In the genomic region with DNA sequence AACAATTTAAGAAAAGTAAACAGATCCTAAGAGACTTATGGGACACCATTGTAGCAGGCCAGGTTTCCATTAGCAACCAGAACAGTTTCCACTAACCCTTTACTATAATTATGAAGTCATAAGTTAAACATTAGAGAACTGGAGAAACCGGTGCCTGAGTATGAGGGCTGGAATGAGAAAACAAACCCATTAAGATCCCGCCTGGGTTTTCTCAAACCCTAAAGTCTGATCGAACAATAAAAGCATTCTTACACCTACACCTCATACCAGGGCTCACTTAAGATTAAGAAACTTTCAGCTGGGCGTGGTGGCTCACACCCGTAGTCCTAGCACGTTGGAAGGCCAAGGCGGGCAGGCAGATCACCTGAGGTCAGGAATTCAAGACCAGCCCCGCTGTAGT, we compare ENCODE assay signal across 1 cellular context.
TF ChIP-seq lines count a peak whose summit lies in the region.

No MANE protein-coding gene starts in this region.

TF ChIP-seq in IMR-90, 13 proteins besides CTCF, POLR2A, EP300 and RAD21:
- TF ChIP-seq RFX5 (IDR thresholded peaks at IDR 0.05; ENCODE audit: low read depth, low read length) (no peak), CEBPB (IDR thresholded peaks at IDR 0.05; ENCODE audit: low read depth, low read length) (no peak), CHD1 (IDR thresholded peaks at IDR 0.05; ENCODE audit: low read depth, low read length) (no peak), MAZ (IDR thresholded peaks at IDR 0.05; ENCODE audit: borderline replicate concordance, low read depth, low read length) (no peak), BHLHE40 (IDR thresholded peaks at IDR 0.05; ENCODE audit: low read depth, low read length) (no peak), FOS (IDR thresholded peaks at IDR 0.05; ENCODE audit: low read depth, low read length) (no peak), MAFK (IDR thresholded peaks at IDR 0.05; ENCODE audit: low read depth, low read length) (no peak), NFE2L2 (IDR thresholded peaks at IDR 0.05; ENCODE audit: low read depth, low read length) (no peak), SMC3 (IDR thresholded peaks at IDR 0.05; ENCODE audit: low read depth, low read length) (no peak), RCOR1 (IDR thresholded peaks at IDR 0.05; ENCODE audit: insufficient replicate concordance, low read length) (no peak), MXI1 (IDR thresholded peaks at IDR 0.05; ENCODE audit: borderline replicate concordance, low read depth, low read length) (no peak)
- TF ChIP-seq, protein P1, sequence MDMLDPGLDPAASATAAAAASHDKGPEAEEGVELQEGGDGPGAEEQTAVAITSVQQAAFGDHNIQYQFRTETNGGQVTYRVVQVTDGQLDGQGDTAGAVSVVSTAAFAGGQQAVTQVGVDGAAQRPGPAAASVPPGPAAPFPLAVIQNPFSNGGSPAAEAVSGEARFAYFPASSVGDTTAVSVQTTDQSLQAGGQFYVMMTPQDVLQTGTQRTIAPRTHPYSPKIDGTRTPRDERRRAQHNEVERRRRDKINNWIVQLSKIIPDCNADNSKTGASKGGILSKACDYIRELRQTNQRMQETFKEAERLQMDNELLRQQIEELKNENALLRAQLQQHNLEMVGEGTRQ (IDR thresholded peaks at IDR 0.05; ENCODE audit: low read depth, low read length), result no peak
- TF ChIP-seq, protein P2, sequence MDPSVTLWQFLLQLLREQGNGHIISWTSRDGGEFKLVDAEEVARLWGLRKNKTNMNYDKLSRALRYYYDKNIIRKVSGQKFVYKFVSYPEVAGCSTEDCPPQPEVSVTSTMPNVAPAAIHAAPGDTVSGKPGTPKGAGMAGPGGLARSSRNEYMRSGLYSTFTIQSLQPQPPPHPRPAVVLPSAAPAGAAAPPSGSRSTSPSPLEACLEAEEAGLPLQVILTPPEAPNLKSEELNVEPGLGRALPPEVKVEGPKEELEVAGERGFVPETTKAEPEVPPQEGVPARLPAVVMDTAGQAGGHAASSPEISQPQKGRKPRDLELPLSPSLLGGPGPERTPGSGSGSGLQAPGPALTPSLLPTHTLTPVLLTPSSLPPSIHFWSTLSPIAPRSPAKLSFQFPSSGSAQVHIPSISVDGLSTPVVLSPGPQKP (IDR thresholded peaks at IDR 0.05; ENCODE audit: borderline replicate concordance, low read depth, low read length), result no peak
TF ChIP-seq in IMR-90: peak in this region for 0.
